Comparison of ENCODE assay signal across 27 cellular contexts in genomic region chr19:30096596-30097370, GRCh38.
"Had no signal": no experiment of that assay in that cellular context is flagged by ENCODE, and none has a peak within 500 bp of the region (broad histone marks: within the 10 kb centered on the region; RNA-seq: fewer than 3 reads in every experiment).

No MANE protein-coding gene starts in this region.

- H3K36me3 ChIP-seq: colonic mucosa, esophagus muscularis mucosa, gastroesophageal sphincter, heart left ventricle, left ventricle myocardium inferior, lower lobe of right lung, prostate gland, right atrium auricular region, tibial artery, uterus had no signal

- H3K9ac ChIP-seq: parathyroid adenoma had no signal

- DNase-seq: colonic mucosa; effector CD8-positive, alpha-beta T cell; endodermal cell; foreskin keratinocyte; left colon; left ventricle myocardium inferior; lower lobe of right lung; nephron progenitor cell; occipital lobe; stimulated activated CD4-positive, alpha-beta T cell treated with anti-CD3 and anti-CD28 coated beads, Interleukin-15, amount 100 ng/mL, for 24 hours; stimulated activated CD4-positive, alpha-beta T cell treated with anti-CD3 and anti-CD28 coated beads, Interleukin-2, amount 100 ng/mL, for 48 hours; stimulated activated CD8-positive, alpha-beta memory T cell treated with anti-CD3 and anti-CD28 coated beads, Interleukin-4, amount 100 ng/mL, for 48 hours; stimulated activated naive CD4-positive, alpha-beta T cell; substantia nigra; testis; tibial artery; uterus had no signal

- H3K4me2 ChIP-seq: hepatocyte had no signal

- H3K27me3 ChIP-seq: colonic mucosa, esophagus muscularis mucosa, foreskin keratinocyte, gastroesophageal sphincter, heart left ventricle, hepatocyte, right atrium auricular region, testis, tibial artery, uterus had no signal

- H3K4me1 ChIP-seq: colonic mucosa, esophagus muscularis mucosa, foreskin keratinocyte, gastroesophageal sphincter, heart left ventricle, left ventricle myocardium inferior, lower lobe of right lung, parathyroid adenoma, prostate gland, right atrium auricular region, testis, tibial artery, uterus had no signal

- H3K4me3 ChIP-seq: colonic mucosa, esophagus muscularis mucosa, gastroesophageal sphincter, heart left ventricle, hepatocyte, left ventricle myocardium inferior, lower lobe of right lung, prostate gland, right atrium auricular region, skin epidermis, testis, tibial artery, uterus had no signal

- H3K79me2 ChIP-seq: hepatocyte, parathyroid adenoma had no signal

- ATAC-seq: foreskin keratinocyte; gastroesophageal sphincter; heart left ventricle; left colon; lower lobe of right lung; naive thymus-derived CD8-positive, alpha-beta T cell had no signal

- H3K9me3 ChIP-seq: colonic mucosa, esophagus muscularis mucosa, gastroesophageal sphincter, heart left ventricle, left ventricle myocardium inferior, lower lobe of right lung, prostate gland, right atrium auricular region, testis, tibial artery, uterus had no signal

- H3K27ac ChIP-seq: colonic mucosa, epithelial cell of prostate, esophagus muscularis mucosa, foreskin keratinocyte, gastroesophageal sphincter, heart left ventricle, hepatocyte, left ventricle myocardium inferior, lower lobe of right lung, parathyroid adenoma, prostate gland, right atrium auricular region, skin epidermis, testis, tibial artery, uterus had no signal

- H2AFZ ChIP-seq: hepatocyte, parathyroid adenoma had no signal
